8 cellular contexts compared by ENCODE assay signal in the genomic region with DNA sequence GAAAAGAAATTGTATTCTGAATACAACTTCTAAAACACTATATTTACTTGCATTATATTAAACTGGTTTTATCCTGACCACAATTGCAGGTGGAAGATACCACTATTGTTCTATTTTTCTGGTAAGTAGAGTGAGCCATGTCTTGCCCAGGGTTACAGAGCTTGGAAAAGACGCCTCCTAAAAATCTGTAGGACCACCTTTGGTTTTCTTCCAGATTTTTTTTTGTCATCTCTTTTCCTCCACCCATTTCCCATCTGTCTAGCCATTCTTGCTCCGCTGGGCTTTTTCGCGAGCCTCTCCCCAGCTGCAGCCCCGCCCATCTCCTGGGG. TPM values are rescaled to one million over a fixed set of nuclear protein-coding genes. Genes with fewer than 3 reads are reported as not detected.
A peak's percentile ranks its signal among the peaks of the same experiment; 100 is the strongest.
DNase-seq lines count a peak whose midpoint lies in the region; ATAC-seq, FAIRE-seq and TF ChIP-seq lines count a peak whose summit lies in the region.

No MANE protein-coding gene starts in this region.

- H3K9me3 ChIP-seq in left ventricle myocardium inferior (replicated peaks) (no peaks in the 10 kb centered on the region), right cardiac atrium (ENCODE audit: control insufficient read depth, low read length) (no peaks in the 10 kb centered on the region), HepG2 (ENCODE audit: low read length) (no peaks in the 10 kb centered on the region), uterus (no peaks in the 10 kb centered on the region), mucosa of descending colon (no peaks in the 10 kb centered on the region)

- no peak for DNase-seq in left ventricle myocardium inferior
- no peak for DNase-seq in right cardiac atrium
- DNase-seq in WTC11 (ENCODE audit: low spot score), result no peak
- no peak for DNase-seq in HepG2 (ENCODE audit: low spot score)
- no peak for DNase-seq in uterus
- no peak for DNase-seq in NCI-H2029 treated with DMSO at 0.1 percent for 48 hours (lab: John Stamatoyannopoulos, UW)
- DNase-seq in mucosa of descending colon, result no peak

- POLR2A ChIA-PET in WTC11 (lab: Charles Lee) (no interaction called here), HepG2 (lab: Yijun Ruan, JAX) (interaction anchor here (1.0 to 2.5 kb wide), 8 partner anchors 10 to 122 kb away, joined by 3 to 19 read pairs (median 6); a partner anchor contains a TSS)

- no peak for TF ChIP-seq CTCF in left ventricle myocardium inferior (IDR thresholded peaks at IDR 0.05; ENCODE audit: borderline replicate concordance)
- TF ChIP-seq CTCF in WTC11 (IDR thresholded peaks at IDR 0.05), result no peak
- no peak for TF ChIP-seq CTCF in HepG2 (CRISPR knock-in tag; IDR thresholded peaks at IDR 0.05)
- no peak for TF ChIP-seq CTCF in uterus (IDR thresholded peaks at IDR 0.05)
- no peak for TF ChIP-seq CTCF in mucosa of descending colon (IDR thresholded peaks at IDR 0.05)

- peaks cover 10% of the 10 kb centered on the region for H4K20me1 ChIP-seq in HepG2 (ENCODE audit: insufficient read depth, low read length)

- CTCF ChIA-PET in WTC11 (lab: Charles Lee) (interaction anchor here (1.2 to 2.9 kb wide), 5 partner anchors 22 to 122 kb away, joined by 3 to 15 read pairs (median 4); a partner anchor contains a TSS), HepG2 (lab: Yijun Ruan, JAX; ENCODE audit: low intra/inter-chr PET ratio, low total read pairs) (interaction anchor here (1.3 kb wide), 1 partner anchor 123 kb away, joined by 5 read pairs; no protein-coding TSS in a partner anchor)

- H3K4me3 ChIP-seq in left ventricle myocardium inferior (peak overlapping the region; percentile 96), right cardiac atrium (ENCODE audit: low read length) (no peak overlapping the region), HepG2 (replicated peaks in 1 of 3; ENCODE audit: insufficient read depth in 1 of 3, low read depth in 2 of 3, low read length in 3 of 3) (peak overlapping the region in 2 of 3 experiments; percentile 24 to 95; a peak in 2 of 6 replicates), uterus (peak overlapping the region; percentile 78 to 100), mucosa of descending colon (no peak overlapping the region)

- no peak overlapping the region for H3K9ac ChIP-seq in HepG2 (ENCODE audit: insufficient read depth, low read depth, low read length)

- TF ChIP-seq POLR2A in HepG2 (IDR thresholded peaks at IDR 0.05; ENCODE audit: insufficient read depth in 1 of 2, low read depth in 2 of 2, low read length in 2 of 2) (no peak), uterus (IDR thresholded peaks at IDR 0.05) (no peak)

- no TSS peak for BruUV-seq in HepG2 (replicated peaks; lab: Mats Ljungman, UMichigan)

- H3K79me2 ChIP-seq in HepG2 (ENCODE audit: insufficient read depth, low read length), result peaks cover 40% of the 10 kb centered on the region

- peak overlapping the region; percentile 54 for H3K4me2 ChIP-seq in HepG2 (ENCODE audit: low read depth, low read length)

- FAIRE-seq in HepG2 (lab: Jason Lieb, UNC), result no peak

- H3K9me3 Mint-ChIP-seq in WTC11, result peaks cover 6% of the 10 kb centered on the region; the same call in 1 of the 2 replicates

- H3K27me3 ChIP-seq in left ventricle myocardium inferior (ENCODE audit: low read depth), result no peaks in the 10 kb centered on the region
- H3K27me3 ChIP-seq in right cardiac atrium (ENCODE audit: control insufficient read depth, insufficient read depth), result no peaks in the 10 kb centered on the region
- H3K27me3 ChIP-seq in HepG2 (ENCODE audit: control insufficient read depth in 1 of 2, insufficient read depth in 2 of 2, low read length in 2 of 2), result 0 out of 5 replicates have a peak, but pooled peaks cover 0 to 1% of the 10 kb centered on the region in 2 experiments
- H3K27me3 ChIP-seq in uterus, result no peaks in the 10 kb centered on the region

- no peaks in the 10 kb centered on the region for H3K36me3 Mint-ChIP-seq in WTC11

- TF ChIP-seq EP300 in HepG2 (IDR thresholded peaks at IDR 0.05; ENCODE audit: low read depth in 2 of 2, low read length in 2 of 2) (no peak), HepG2 (CRISPR knock-in tag; IDR thresholded peaks at IDR 0.05; ENCODE audit: borderline replicate concordance) (no peak)

- peaks cover 8% of the 10 kb centered on the region; the same call in 1 of the 2 replicates for H3K27me3 Mint-ChIP-seq in WTC11 (ENCODE audit: low read depth)

- H3K36me3 ChIP-seq in left ventricle myocardium inferior, result no peaks in the 10 kb centered on the region
- no peaks in the 10 kb centered on the region for H3K36me3 ChIP-seq in HepG2 (replicated peaks in 1 of 2; ENCODE audit: control insufficient read depth in 1 of 2, insufficient read depth in 2 of 2, low read length in 2 of 2)
- H3K36me3 ChIP-seq in uterus, result no peaks in the 10 kb centered on the region
- no peaks in the 10 kb centered on the region for H3K36me3 ChIP-seq in mucosa of descending colon (ENCODE audit: low read depth)

- no peak overlapping the region for H2AFZ ChIP-seq in HepG2 (ENCODE audit: low read length)

- intact Hi-C loops in left ventricle myocardium inferior (cut with micrococcal nuclease), result no loop called here
- intact Hi-C loops in right cardiac atrium (cut with DNase I), result loop anchor here in 1 of 4 donors (10.0 kb wide), 1 partner anchor 112 kb away; no protein-coding TSS in a partner anchor
- intact Hi-C loops in HepG2 (cut with micrococcal nuclease; ENCODE audit: unreplicated experiment), result loop anchor here (2.0 to 10.0 kb wide), 2 partner anchors 112 to 116 kb away; a partner anchor contains a TSS
- intact Hi-C loops in uterus (cut with DNase I; ENCODE audit: low total_unique reads), result no loop called here
- intact Hi-C loops in mucosa of descending colon (cut with DNase I, micrococcal nuclease), result no loop called here

- ATAC-seq in right cardiac atrium (no peak), WTC11 (no peak), HepG2 (peak; percentile 77; the same call in 2 of the 3 replicates), mucosa of descending colon (no peak), GM21367 (IDR thresholded peaks at IDR 0.05; ENCODE audit: unreplicated experiment) (no peak)

- in situ Hi-C loops in HepG2 (cut with HindIII; ENCODE audit: extremely low pct_ligation_motif_present, low pct_unique_long_range_greater_than_20kb), result no loop called here

- WGBS in right cardiac atrium, result 1% methylated on average over 5 of the region's 5 CpGs
- WGBS in HepG2 (ENCODE audit: low lambda C conversion rate), result under 1% methylated on average over 5 of the region's 5 CpGs

- peaks cover 6% of the 10 kb centered on the region for H3K4me1 Mint-ChIP-seq in WTC11

- H3K27ac ChIP-seq in left ventricle myocardium inferior (replicated peaks) (peak overlapping the region; percentile 99), right cardiac atrium (ENCODE audit: low read length) (no peak overlapping the region), HepG2 (ENCODE audit: extremely low read length, insufficient read depth, low read length) (no peak overlapping the region), uterus (peak overlapping the region in 1 of 2 donors; percentile 97)

- H3K27ac Mint-ChIP-seq in WTC11, result no peak overlapping the region

- no peak for TF ChIP-seq RAD21 in HepG2 (CRISPR knock-in tag; IDR thresholded peaks at IDR 0.05)

- peak overlapping the region; percentile 83; the same call in 1 of the 2 replicates for H3K4me3 Mint-ChIP-seq in WTC11

- H3K4me1 ChIP-seq in left ventricle myocardium inferior, result peaks cover 46% of the 10 kb centered on the region
- no peaks in the 10 kb centered on the region for H3K4me1 ChIP-seq in right cardiac atrium (ENCODE audit: control insufficient read depth, insufficient read depth, low read length)
- peaks cover 39% of the 10 kb centered on the region for H3K4me1 ChIP-seq in HepG2 (ENCODE audit: insufficient read depth, low read length)
- H3K4me1 ChIP-seq in uterus, result no peaks in the 10 kb centered on the region
- peaks cover 14% of the 10 kb centered on the region for H3K4me1 ChIP-seq in mucosa of descending colon (ENCODE audit: low read depth)

RNA-seq across cellular contexts. Expression of a gene that starts 0.3 kb away (rescaled TPM):
- 31.3 TPM for total RNA-seq in left ventricle myocardium inferior
- 10 to 100 TPM; 30.3 to 38.0 (median 33.6) TPM for total RNA-seq in right cardiac atrium
- 9.5 TPM for polyA plus RNA-seq in right cardiac atrium
- total RNA-seq in WTC11 (2021), result 17.0 to 19.5 TPM (median 19.2 TPM) in 3 replicates
- 12.6 and 15.8 TPM in 2 replicates for total RNA-seq in HepG2 (2016; rRNA removed; fragmentation: Illumina TruSeq; extraction: Trizol)
- total RNA-seq in HepG2 (2016; cell fraction: cytosol; rRNA removed; fragmentation: Illumina TruSeq; extraction: Trizol; ENCODE audit: low read depth), result 8.7 and 10.0 TPM in 2 replicates
- 13.0 and 14.8 TPM in 2 replicates for total RNA-seq in HepG2 (2016; cell fraction: insoluble cytoplasmic fraction; rRNA removed; fragmentation: Illumina TruSeq; extraction: Trizol)
- total RNA-seq in HepG2 (2016; cell fraction: membrane; rRNA removed; fragmentation: Illumina TruSeq; extraction: Trizol), result 5.7 and 6.5 TPM in 2 replicates
- 13.8 and 18.4 TPM in 2 replicates for total RNA-seq in HepG2 (2016; cell fraction: nucleus; rRNA removed; fragmentation: Illumina TruSeq; extraction: Trizol)
- 24.8 and 29.8 TPM in 2 replicates for polyA plus RNA-seq in HepG2 (2011; rRNA removed)
- 11.2 and 11.6 TPM in 2 replicates for polyA plus RNA-seq in HepG2 (2011; cell fraction: cytosol; rRNA removed)
- polyA plus RNA-seq in HepG2 (2011; cell fraction: nucleus; rRNA removed), result 118 TPM in 2 replicates
- polyA plus RNA-seq in HepG2 (2012), result 13.5 and 15.0 TPM in 2 replicates
- 0.43 and 0.50 TPM in 2 replicates for polyA plus RNA-seq in HepG2 (2016; cell fraction: cytosol; fragmentation: Illumina TruSeq; extraction: Trizol; ENCODE audit: low read depth)
- polyA plus RNA-seq in HepG2 (2016; cell fraction: insoluble cytoplasmic fraction; fragmentation: Illumina TruSeq; extraction: Trizol; ENCODE audit: low read depth), result 7.1 and 8.6 TPM in 2 replicates
- polyA plus RNA-seq in HepG2 (2016; cell fraction: membrane; fragmentation: Illumina TruSeq; extraction: Trizol; ENCODE audit: low read depth), result 1.5 and 1.7 TPM in 2 replicates
- polyA plus RNA-seq in HepG2 (2016; cell fraction: nucleus; fragmentation: Illumina TruSeq; extraction: Trizol; ENCODE audit: insufficient read depth, low read depth), result 22.3 and 26.9 TPM in 2 replicates
- 28.7 and 66.5 TPM in 2 replicates for polyA minus RNA-seq in HepG2 (2011; rRNA and poly(A)+ RNA removed; ENCODE audit: low replicate concordance)
- 8.6 and 12.1 TPM in 2 replicates for polyA minus RNA-seq in HepG2 (2011; cell fraction: cytosol; rRNA and poly(A)+ RNA removed)
- polyA minus RNA-seq in HepG2 (2011; cell fraction: nucleus; rRNA and poly(A)+ RNA removed), result 38.9 and 42.6 TPM in 2 replicates
- 10 to 100 TPM; 17.2 to 77.8 (median 62.5) TPM for total RNA-seq in uterus
- 10 to 100 TPM; 47.7 to 59.8 (median 54.4) TPM for total RNA-seq in mucosa of descending colon

RNA-seq across cellular contexts. Expression of a gene that starts 44.6 kb away (rescaled TPM):
- total RNA-seq in left ventricle myocardium inferior (34.7 TPM), right cardiac atrium (10 to 100 TPM; 31.2 to 41.4 (median 40.2) TPM), WTC11 (2021) (42.2 to 43.9 TPM (median 43.6 TPM) in 3 replicates), HepG2 (2016; rRNA removed; fragmentation: Illumina TruSeq; extraction: Trizol) (24.3 and 26.3 TPM in 2 replicates), uterus (10 to 100 TPM; 14.9 to 47.1 (median 24.3) TPM), mucosa of descending colon (10 to 100 TPM; 61.3 to 81.0 (median 63.5) TPM)
- polyA plus RNA-seq in right cardiac atrium (29.2 TPM), HepG2 (2011; rRNA removed) (26.2 and 29.9 TPM in 2 replicates)
- 17.6 and 18.6 TPM in 2 replicates for total RNA-seq in HepG2 (2016; cell fraction: cytosol; rRNA removed; fragmentation: Illumina TruSeq; extraction: Trizol; ENCODE audit: low read depth)
- 22.7 and 27.6 TPM in 2 replicates for total RNA-seq in HepG2 (2016; cell fraction: insoluble cytoplasmic fraction; rRNA removed; fragmentation: Illumina TruSeq; extraction: Trizol)
- total RNA-seq in HepG2 (2016; cell fraction: membrane; rRNA removed; fragmentation: Illumina TruSeq; extraction: Trizol), result 25.1 and 25.9 TPM in 2 replicates
- total RNA-seq in HepG2 (2016; cell fraction: nucleus; rRNA removed; fragmentation: Illumina TruSeq; extraction: Trizol), result 25.8 and 29.0 TPM in 2 replicates
- polyA plus RNA-seq in HepG2 (2011; cell fraction: cytosol; rRNA removed), result 17.5 and 19.1 TPM in 2 replicates
- 43.6 and 44.8 TPM in 2 replicates for polyA plus RNA-seq in HepG2 (2011; cell fraction: nucleus; rRNA removed)
- polyA plus RNA-seq in HepG2 (2012), result 21.1 and 26.8 TPM in 2 replicates
- polyA plus RNA-seq in HepG2 (2016; cell fraction: cytosol; fragmentation: Illumina TruSeq; extraction: Trizol; ENCODE audit: low read depth), result 18.0 and 18.4 TPM in 2 replicates
- 35.0 and 42.8 TPM in 2 replicates for polyA plus RNA-seq in HepG2 (2016; cell fraction: insoluble cytoplasmic fraction; fragmentation: Illumina TruSeq; extraction: Trizol; ENCODE audit: low read depth)
- polyA plus RNA-seq in HepG2 (2016; cell fraction: membrane; fragmentation: Illumina TruSeq; extraction: Trizol; ENCODE audit: low read depth), result 25.5 and 26.7 TPM in 2 replicates
- polyA plus RNA-seq in HepG2 (2016; cell fraction: nucleus; fragmentation: Illumina TruSeq; extraction: Trizol; ENCODE audit: insufficient read depth, low read depth), result 59.5 and 59.7 TPM in 2 replicates
- 45.5 and 76.2 TPM in 2 replicates for polyA minus RNA-seq in HepG2 (2011; rRNA and poly(A)+ RNA removed; ENCODE audit: low replicate concordance)
- polyA minus RNA-seq in HepG2 (2011; cell fraction: cytosol; rRNA and poly(A)+ RNA removed), result 17.1 and 17.2 TPM in 2 replicates
- 38.6 and 40.3 TPM in 2 replicates for polyA minus RNA-seq in HepG2 (2011; cell fraction: nucleus; rRNA and poly(A)+ RNA removed)

Comparison
In these comparisons a context has a peak if more than half of its experiments do, and no peak if none do; other contexts are left out.
1. H3K4me3 ChIP-seq: peak in left ventricle myocardium inferior (single experiment), HepG2 (2 of 3) and uterus (2 of 2); none in right cardiac atrium (single experiment) and mucosa of descending colon (single experiment).